Comparison of ENCODE assay signal across 26 cellular contexts in genomic region chr5:81901539-81901938, GRCh38.
"Had no signal": no experiment of that assay in that cellular context is flagged by ENCODE, and none has a peak within 500 bp of the region (broad histone marks: within the 10 kb centered on the region; RNA-seq: fewer than 3 reads in every experiment).

No MANE protein-coding gene starts in this region.

- DNase-seq: activated CD4-positive, alpha-beta T cell treated with anti-CD3 and anti-CD28 coated beads, Interleukin-2, amount 10 ng/mL, durations not matched to agents 7 days and 5 days; activated CD4-positive, alpha-beta T cell treated with anti-CD3 and anti-CD28 coated beads, Interleukin-2, amount 50 U/mL, for 48 hours; activated CD8-positive, alpha-beta T cell treated with anti-CD3 and anti-CD28 coated beads, Interleukin-2, amount 10 ng/mL, durations not matched to agents 7 days and 5 days; activated gamma-delta T cell; activated naive CD4-positive, alpha-beta T cell treated with Interleukin-2 at 50 U/mL for 16 hours; activated naive CD8-positive, alpha-beta T cell treated with anti-CD3 and anti-CD28 coated beads, Interleukin-2, amount 10 ng/mL, durations not matched to agents 7 days and 5 days; activated T-cell treated with anti-CD3 and anti-CD28 coated beads, Interleukin-2, amount 50 U/mL, for 24 hours; amygdala; MG63; NCI-H1092; NCI-H1436 treated with DMSO at 0.1 percent for 48 hours; NCI-H1694 treated with DMSO at 0.1 percent for 48 hours; NCI-H2029; NCI-H345; NCI-H524 treated with DMSO at 0.1 percent for 48 hours; SHP77; SJCRH30; T1000; WERI-Rb-1 had no signal

- H3K4me1 Mint-ChIP-seq: activated CD4-positive, alpha-beta T cell treated with anti-CD3 and anti-CD28 coated beads, Interleukin-2, amount 10 ng/mL, durations not matched to agents 7 days and 5 days; activated naive CD4-positive, alpha-beta T cell treated with anti-CD3 and anti-CD28 coated beads, Interleukin-2, amount 50 U/mL, for 24 hours; activated naive CD8-positive, alpha-beta T cell treated with anti-CD3 and anti-CD28 coated beads, Interleukin-2, amount 10 ng/mL, durations not matched to agents 7 days and 5 days; central memory CD8-positive, alpha-beta T cell had no signal

- H3K27ac Mint-ChIP-seq: activated CD4-positive, alpha-beta T cell treated with anti-CD3 and anti-CD28 coated beads, Interleukin-2, amount 10 ng/mL, durations not matched to agents 7 days and 5 days; activated CD8-positive, alpha-beta T cell treated with anti-CD3 and anti-CD28 coated beads, Interleukin-2, amount 10 ng/mL, durations not matched to agents 7 days and 5 days; activated naive CD4-positive, alpha-beta T cell treated with anti-CD3 and anti-CD28 coated beads, Interleukin-2, amount 50 U/mL, for 24 hours; activated naive CD8-positive, alpha-beta T cell treated with anti-CD3 and anti-CD28 coated beads, Interleukin-2, amount 10 ng/mL, durations not matched to agents 7 days and 5 days; activated T-cell treated with anti-CD3 and anti-CD28 coated beads, Interleukin-2, amount 50 U/mL, for 24 hours; activated T-helper 2 cell treated with anti-CD3 and anti-CD28 coated beads, Interferon-gamma antibody, Interleukin-2, Interleukin-4, amounts not matched to agents 10 μg/mL and 5 μg/mL and 100 μg/mL, durations not matched to agents 14 hours and 24 hours and 36 hours had no signal

- H3K4me3 ChIP-seq: ascending aorta, cardiac muscle cell, MG63, SJCRH30, SK-N-MC had no signal

- H3K27me3 ChIP-seq: ascending aorta, cardiac muscle cell, MG63, SJCRH30 had no signal

- H3K27me3 Mint-ChIP-seq: activated CD4-positive, alpha-beta T cell treated with anti-CD3 and anti-CD28 coated beads, Interleukin-2, amount 10 ng/mL, durations not matched to agents 7 days and 5 days; activated naive CD4-positive, alpha-beta T cell treated with anti-CD3 and anti-CD28 coated beads, Interleukin-2, amount 50 U/mL, for 24 hours; activated naive CD8-positive, alpha-beta T cell treated with anti-CD3 and anti-CD28 coated beads, Interleukin-2, amount 10 ng/mL, durations not matched to agents 7 days and 5 days; activated T-cell treated with anti-CD3 and anti-CD28 coated beads, Interleukin-2, amount 50 U/mL, for 24 hours; central memory CD8-positive, alpha-beta T cell had no signal

- H3K4me3 Mint-ChIP-seq: activated CD4-positive, alpha-beta T cell treated with anti-CD3 and anti-CD28 coated beads, Interleukin-2, amount 10 ng/mL, durations not matched to agents 7 days and 5 days; activated CD8-positive, alpha-beta T cell treated with anti-CD3 and anti-CD28 coated beads, Interleukin-2, amount 10 ng/mL, durations not matched to agents 7 days and 5 days; activated naive CD4-positive, alpha-beta T cell treated with anti-CD3 and anti-CD28 coated beads, Interleukin-2, amount 50 U/mL, for 24 hours; activated naive CD8-positive, alpha-beta T cell treated with anti-CD3 and anti-CD28 coated beads, Interleukin-2, amount 10 ng/mL, durations not matched to agents 7 days and 5 days; activated T-cell treated with anti-CD3 and anti-CD28 coated beads, Interleukin-2, amount 50 U/mL, for 24 hours; central memory CD8-positive, alpha-beta T cell had no signal

- ATAC-seq: activated CD8-positive, alpha-beta T cell treated with anti-CD3 and anti-CD28 coated beads, Interleukin-2, amount 10 ng/mL, durations not matched to agents 7 days and 5 days; Panc1 had no signal

- H3K36me3 ChIP-seq: ascending aorta, cardiac muscle cell, MG63, SJCRH30, WERI-Rb-1 had no signal
